8 cellular contexts compared by ENCODE assay signal in genomic region chr13:24267283-24267682, GRCh38. TPM values are rescaled to one million over a fixed set of nuclear protein-coding genes. Genes with fewer than 3 reads are reported as not detected.
DNase-seq lines count a peak whose midpoint lies in the region; ATAC-seq and TF ChIP-seq lines count a peak whose summit lies in the region.

No MANE protein-coding gene starts in this region.

- peak; percentile 66 for DNase-seq in activated CD8-positive, alpha-beta T cell treated with anti-CD3 and anti-CD28 coated beads, Interleukin-2, amount 10 ng/mL, durations not matched to agents 7 days and 5 days
- no peak for DNase-seq in GM19240 (ENCODE audit: insufficient read length, low spot score)
- no peak for DNase-seq in middle frontal gyrus (ENCODE audit: extremely low spot score, low spot score)
- no peak for DNase-seq in erythroblast (lab: John Stamatoyannopoulos, UW)

- no peaks in the 10 kb centered on the region for H3K27me3 ChIP-seq in gastroesophageal sphincter

- no peaks in the 10 kb centered on the region for H3K9me3 Mint-ChIP-seq in activated CD8-positive, alpha-beta T cell treated with anti-CD3 and anti-CD28 coated beads, Interleukin-2, amount 10 ng/mL, durations not matched to agents 7 days and 5 days (ENCODE audit: insufficient read depth)
- no peaks in the 10 kb centered on the region for H3K9me3 Mint-ChIP-seq in stimulated activated memory B cell treated with anti-CD40 and anti-IgM and Interleukin-4, amounts not matched to agents 10 μg/mL and 1 μg/mL and 100 μg/mL, for 72 hours

- H3K36me3 Mint-ChIP-seq in activated CD8-positive, alpha-beta T cell treated with anti-CD3 and anti-CD28 coated beads, Interleukin-2, amount 10 ng/mL, durations not matched to agents 7 days and 5 days (ENCODE audit: low read depth), result peaks cover 51% of the 10 kb centered on the region
- no peaks in the 10 kb centered on the region for H3K36me3 Mint-ChIP-seq in stimulated activated memory B cell treated with anti-CD40 and anti-IgM and Interleukin-4, amounts not matched to agents 10 μg/mL and 1 μg/mL and 100 μg/mL, for 72 hours

- no peaks in the 10 kb centered on the region for H3K27me3 Mint-ChIP-seq in activated CD8-positive, alpha-beta T cell treated with anti-CD3 and anti-CD28 coated beads, Interleukin-2, amount 10 ng/mL, durations not matched to agents 7 days and 5 days (ENCODE audit: low read depth)
- H3K27me3 Mint-ChIP-seq in stimulated activated memory B cell treated with anti-CD40 and anti-IgM and Interleukin-4, amounts not matched to agents 10 μg/mL and 1 μg/mL and 100 μg/mL, for 72 hours, result no peaks in the 10 kb centered on the region

- peak overlapping the region; percentile 94 for H3K27ac Mint-ChIP-seq in activated CD8-positive, alpha-beta T cell treated with anti-CD3 and anti-CD28 coated beads, Interleukin-2, amount 10 ng/mL, durations not matched to agents 7 days and 5 days
- peak overlapping the region; percentile 95 for H3K27ac Mint-ChIP-seq in stimulated activated memory B cell treated with anti-CD40 and anti-IgM and Interleukin-4, amounts not matched to agents 10 μg/mL and 1 μg/mL and 100 μg/mL, for 72 hours

- H3K27ac ChIP-seq in gastroesophageal sphincter, result peak overlapping the region in 3 of 4 donors; percentile 41 to 64 (median 62)

- 27 to 100% methylated on average over 1 to 3 of the region's 3 CpGs for WGBS in gastroesophageal sphincter (ENCODE audit: low coverage in 1 of 2), 2 donors

- peaks cover 88% of the 10 kb centered on the region for H3K4me1 Mint-ChIP-seq in activated CD8-positive, alpha-beta T cell treated with anti-CD3 and anti-CD28 coated beads, Interleukin-2, amount 10 ng/mL, durations not matched to agents 7 days and 5 days (ENCODE audit: low read depth)
- H3K4me1 Mint-ChIP-seq in stimulated activated memory B cell treated with anti-CD40 and anti-IgM and Interleukin-4, amounts not matched to agents 10 μg/mL and 1 μg/mL and 100 μg/mL, for 72 hours, result peaks cover 49% of the 10 kb centered on the region

- ATAC-seq in activated CD8-positive, alpha-beta T cell treated with anti-CD3 and anti-CD28 coated beads, Interleukin-2, amount 10 ng/mL, durations not matched to agents 7 days and 5 days, result no peak
- ATAC-seq in gastroesophageal sphincter (no peak), HG03460 (IDR thresholded peaks at IDR 0.05; ENCODE audit: unreplicated experiment) (no peak)
- no peak for ATAC-seq in stimulated activated memory B cell treated with anti-CD40 and anti-IgM and Interleukin-4, amounts not matched to agents 10 μg/mL and 1 μg/mL and 100 μg/mL, for 72 hours

- POLR2A ChIA-PET in activated CD8-positive, alpha-beta T cell treated with anti-CD3 and anti-CD28 coated beads, Interleukin-2, amount 10 ng/mL, durations not matched to agents 7 days and 5 days (lab: Charles Lee), result interaction anchor here (12.1 kb wide), 1 partner anchor 13 kb away, joined by 312 read pairs; no protein-coding TSS in a partner anchor

- peaks cover 0 to 47% (median 14%) of the 10 kb centered on the region in 3 donors for H3K4me1 ChIP-seq in gastroesophageal sphincter

- peak overlapping the region; percentile 77 for H3K4me3 Mint-ChIP-seq in activated CD8-positive, alpha-beta T cell treated with anti-CD3 and anti-CD28 coated beads, Interleukin-2, amount 10 ng/mL, durations not matched to agents 7 days and 5 days
- H3K4me3 Mint-ChIP-seq in stimulated activated memory B cell treated with anti-CD40 and anti-IgM and Interleukin-4, amounts not matched to agents 10 μg/mL and 1 μg/mL and 100 μg/mL, for 72 hours, result peak overlapping the region; percentile 89

- TF ChIP-seq CTCF in gastroesophageal sphincter (IDR thresholded peaks at IDR 0.05), result no peak

- TF ChIP-seq POLR2A in gastroesophageal sphincter (IDR thresholded peaks at IDR 0.05) (no peak), erythroblast (IDR thresholded peaks at IDR 0.05; ENCODE audit: low read length) (no peak)

- CTCF ChIA-PET in activated CD8-positive, alpha-beta T cell treated with anti-CD3 and anti-CD28 coated beads, Interleukin-2, amount 10 ng/mL, durations not matched to agents 7 days and 5 days (lab: Charles Lee), result interaction anchor here (0.9 to 8.2 kb wide), 3 partner anchors 12 to 38 kb away, joined by 4 to 81 read pairs (median 5); no protein-coding TSS in a partner anchor

- no peaks in the 10 kb centered on the region for H3K36me3 ChIP-seq in gastroesophageal sphincter

- peak overlapping the region; percentile 30; the same call in 1 of the 2 replicates for H3K4me3 ChIP-seq in GM08714 (ENCODE audit: low read length)
- peak overlapping the region in 1 of 2 donors; percentile 21 for H3K4me3 ChIP-seq in gastroesophageal sphincter

- H3K9me3 ChIP-seq in gastroesophageal sphincter, result no peaks in the 10 kb centered on the region

- TF ChIP-seq EP300 in gastroesophageal sphincter (IDR thresholded peaks at IDR 0.05), result no peak

RNA-seq across cellular contexts. Expression of gene C1QTNF9, which starts 42.1 kb away (rescaled TPM):
- not detected for total RNA-seq in activated CD8-positive, alpha-beta T cell treated with anti-CD3 and anti-CD28 coated beads, Interleukin-2, amount 10 ng/mL, durations not matched to agents 7 days and 5 days
- total RNA-seq in gastroesophageal sphincter, result 1 to 10 TPM in 2 of 4 donors, under 1 TPM in 1, not detected in 1; 0.81 to 2.4 (median 1.1) TPM
